In the genomic region with DNA sequence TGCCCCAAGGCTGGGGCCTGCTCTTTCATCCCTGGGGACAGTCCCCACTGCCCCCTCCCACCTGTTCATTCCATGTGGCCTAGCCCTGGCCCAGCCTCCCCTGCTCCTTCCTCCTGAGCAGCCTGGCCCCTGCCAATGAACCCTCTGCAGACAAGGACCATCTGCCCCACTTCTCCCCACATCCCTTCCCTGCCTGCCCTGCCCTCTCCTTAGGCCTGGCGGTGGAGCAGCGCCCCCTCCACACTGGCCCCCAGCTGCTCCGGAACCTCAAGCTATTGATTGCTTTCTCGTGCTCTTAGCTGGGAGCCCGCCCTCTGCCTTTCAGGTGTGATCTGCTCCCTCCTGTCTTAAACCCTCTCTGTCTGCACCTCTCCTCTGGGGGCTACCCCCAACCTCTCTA, we compare ENCODE assay signal across 16 cellular contexts. TPM values are rescaled to one million over a fixed set of nuclear protein-coding genes. Genes with fewer than 3 reads are reported as not detected.
DNase-seq lines count a peak whose midpoint lies in the region; ATAC-seq and TF ChIP-seq lines count a peak whose summit lies in the region.
"Had no signal": no experiment of that assay in that cellular context is flagged by ENCODE, and none has a peak within 500 bp of the region (broad histone marks: within the 10 kb centered on the region; RNA-seq: fewer than 3 reads in every experiment).

No MANE protein-coding gene starts in this region.

- H3K4me3 ChIP-seq in cardiac muscle cell: no peak overlapping the region
- H3K4me3 ChIP-seq in right atrium auricular region: no peak overlapping the region
- H3K4me3 ChIP-seq in endodermal cell (ENCODE audit: low read length): no peak overlapping the region
- H3K4me3 ChIP-seq in effector memory CD4-positive, alpha-beta T cell (ENCODE audit: insufficient read depth, low read depth, low read length, poor library complexity, severe bottlenecking): no peak overlapping the region
- H3K4me3 ChIP-seq in gastrocnemius medialis: no peak overlapping the region

- H3K9me3 ChIP-seq in cardiac muscle cell (ENCODE audit: low read depth): no peaks in the 10 kb centered on the region
- H3K9me3 ChIP-seq in right atrium auricular region: no peaks in the 10 kb centered on the region
- no peaks in the 10 kb centered on the region for H3K9me3 ChIP-seq in endodermal cell (ENCODE audit: control insufficient read depth, low read length)
- no peaks in the 10 kb centered on the region for H3K9me3 ChIP-seq in effector memory CD4-positive, alpha-beta T cell (ENCODE audit: control insufficient read depth, low read length)
- no peaks in the 10 kb centered on the region for H3K9me3 ChIP-seq in gastrocnemius medialis
- H3K9me3 ChIP-seq: Caco-2 had no signal

- 92 to 100% methylated on average over 1 to 5 of the region's 5 CpGs for WGBS in endodermal cell (ENCODE audit: insufficient coverage in 1 of 2, insufficient read length in 1 of 2), 2 experiments

- H3K27me3 ChIP-seq in cardiac muscle cell: no peaks in the 10 kb centered on the region
- H3K27me3 ChIP-seq in right atrium auricular region: no peaks in the 10 kb centered on the region
- H3K27me3 ChIP-seq in endodermal cell (ENCODE audit: control insufficient read depth, insufficient read depth, low read length, poor library complexity, severe bottlenecking): no peaks in the 10 kb centered on the region
- no peaks in the 10 kb centered on the region for H3K27me3 ChIP-seq in effector memory CD4-positive, alpha-beta T cell (replicated peaks; ENCODE audit: control insufficient read depth, insufficient read depth, low read length, poor library complexity, severe bottlenecking)
- H3K27me3 ChIP-seq in gastrocnemius medialis: no peaks in the 10 kb centered on the region

- H3K27ac ChIP-seq in cardiac muscle cell (peak overlapping the region; percentile 59), right atrium auricular region (no peak overlapping the region), endodermal cell (ENCODE audit: low read depth, low read length) (peak overlapping the region; percentile 38), gastrocnemius medialis (no peak overlapping the region)
- no peak overlapping the region for H3K27ac ChIP-seq in effector memory CD4-positive, alpha-beta T cell (ENCODE audit: insufficient read depth, low read length, poor library complexity, severe bottlenecking)
- H3K27ac ChIP-seq: HL-60 had no signal

- H3K36me3 Mint-ChIP-seq in endodermal cell (ENCODE audit: low read depth): peaks cover 20% of the 10 kb centered on the region
- H3K36me3 Mint-ChIP-seq: CD14-positive monocyte had no signal

- H3K4me1 ChIP-seq in cardiac muscle cell (ENCODE audit: low read depth): peaks cover 13% of the 10 kb centered on the region
- peaks cover 0 to 55% of the 10 kb centered on the region in 2 donors for H3K4me1 ChIP-seq in right atrium auricular region
- H3K4me1 ChIP-seq in endodermal cell (ENCODE audit: control insufficient read depth, insufficient read depth, low read length): no peaks in the 10 kb centered on the region
- no peaks in the 10 kb centered on the region for H3K4me1 ChIP-seq in effector memory CD4-positive, alpha-beta T cell (ENCODE audit: control insufficient read depth, insufficient read depth, low read length, poor library complexity, severe bottlenecking)
- peaks cover 31 to 41% of the 10 kb centered on the region in 2 donors for H3K4me1 ChIP-seq in gastrocnemius medialis
- H3K4me1 ChIP-seq: Caco-2 had no signal

- H3K36me3 ChIP-seq in cardiac muscle cell (peaks cover 4% of the 10 kb centered on the region), right atrium auricular region (peaks cover 10% of the 10 kb centered on the region), endodermal cell (ENCODE audit: control insufficient read depth, insufficient read depth, low read length) (peaks cover 55% of the 10 kb centered on the region), gastrocnemius medialis (peaks cover 0 to 10% of the 10 kb centered on the region in 2 donors)
- H3K36me3 ChIP-seq in effector memory CD4-positive, alpha-beta T cell (ENCODE audit: control insufficient read depth, insufficient read depth, low read length): peaks cover 7% of the 10 kb centered on the region

- H3K9me3 Mint-ChIP-seq in endodermal cell: no peaks in the 10 kb centered on the region

- no peak overlapping the region for H3K4me3 Mint-ChIP-seq in endodermal cell
- H3K4me3 Mint-ChIP-seq: CD14-positive monocyte had no signal

- ATAC-seq in GM18498 (IDR thresholded peaks at IDR 0.05; ENCODE audit: unreplicated experiment) (no peak), GM18907 (IDR thresholded peaks at IDR 0.05; ENCODE audit: unreplicated experiment) (no peak), gastrocnemius medialis (no peak)
- ATAC-seq: PC-3 had no signal

- DNase-seq in cardiac muscle cell (ENCODE audit: low read depth in 1 of 2, low spot score in 1 of 2): no peak
- DNase-seq in right atrium auricular region (ENCODE audit: low spot score): no peak
- DNase-seq in NCI-H69 (lab: John Stamatoyannopoulos, UW): peak; percentile 9
- no peak for DNase-seq in endodermal cell
- DNase-seq in effector memory CD4-positive, alpha-beta T cell: no peak
- DNase-seq in gastrocnemius medialis: no peak
- DNase-seq: Caco-2, DMS79 treated with DMSO at 0.1 percent for 48 hours, KG1, NCI-H1048, NCI-H510A treated with DMSO at 0.1 percent for 48 hours, PC-3 had no signal

- in situ Hi-C loops in gastrocnemius medialis (cut with MboI; ENCODE audit: low sequenced_read_pairs in 4 of 4): no loop called here

- TF ChIP-seq CTCF in cardiac muscle cell (IDR thresholded peaks at IDR 0.05; ENCODE audit: low read depth, low read length): no peak
- no peak for TF ChIP-seq CTCF in right atrium auricular region (IDR thresholded peaks at IDR 0.05)
- no peak for TF ChIP-seq CTCF in endodermal cell (conservative IDR thresholded peaks at IDR 0.05)
- no peak for TF ChIP-seq CTCF in gastrocnemius medialis (IDR thresholded peaks at IDR 0.05 in 4 of 5, conservative IDR thresholded peaks at IDR 0.05 in 1 of 5)

- peak overlapping the region; percentile 35 for H3K27ac Mint-ChIP-seq in endodermal cell
- H3K27ac Mint-ChIP-seq: CD14-positive monocyte had no signal

- intact Hi-C loops in gastrocnemius medialis (cut with DNase I; ENCODE audit: low total_unique reads): no loop called here

- no peak for TF ChIP-seq POLR2A in gastrocnemius medialis (IDR thresholded peaks at IDR 0.05)

- H3K4me1 Mint-ChIP-seq in endodermal cell: no peaks in the 10 kb centered on the region
- H3K4me1 Mint-ChIP-seq: CD14-positive monocyte had no signal

- no peaks in the 10 kb centered on the region for H3K27me3 Mint-ChIP-seq in endodermal cell (ENCODE audit: insufficient read depth)

- H3K9ac ChIP-seq in endodermal cell (ENCODE audit: extremely low read depth, low read length, poor library complexity, severe bottlenecking): no peak overlapping the region

RNA-seq across cellular contexts. Expression of a gene that starts 8.0 kb away (rescaled TPM):
- total RNA-seq in cardiac muscle cell (55.6 and 71.0 TPM in 2 replicates), right atrium auricular region (10 to 100 TPM; 22.9 to 23.3 TPM), endodermal cell (10 to 100 TPM; 66.3 to 79.4 TPM), gastrocnemius medialis (10 to 100 TPM; 12.7 to 27.9 (median 19.5) TPM)
- 19.5 and 24.2 TPM in 2 replicates for polyA plus RNA-seq in cardiac muscle cell
- polyA plus RNA-seq in endodermal cell (2013, experiment 1 of 2): 64.5 TPM
- 61.1 TPM for polyA plus RNA-seq in endodermal cell (2013, experiment 2 of 2)
- polyA plus RNA-seq: CD14-positive monocyte had no signal

Comparison
In these comparisons a context has a peak if more than half of its experiments do, and no peak if none do; other contexts are left out.
1. H3K27ac ChIP-seq: peak in cardiac muscle cell (single experiment) and endodermal cell (single experiment); none in right atrium auricular region (0 of 2), effector memory CD4-positive, alpha-beta T cell (single experiment) and gastrocnemius medialis (0 of 4).